ENCODE assay signal across 11 cellular contexts in the genomic region with DNA sequence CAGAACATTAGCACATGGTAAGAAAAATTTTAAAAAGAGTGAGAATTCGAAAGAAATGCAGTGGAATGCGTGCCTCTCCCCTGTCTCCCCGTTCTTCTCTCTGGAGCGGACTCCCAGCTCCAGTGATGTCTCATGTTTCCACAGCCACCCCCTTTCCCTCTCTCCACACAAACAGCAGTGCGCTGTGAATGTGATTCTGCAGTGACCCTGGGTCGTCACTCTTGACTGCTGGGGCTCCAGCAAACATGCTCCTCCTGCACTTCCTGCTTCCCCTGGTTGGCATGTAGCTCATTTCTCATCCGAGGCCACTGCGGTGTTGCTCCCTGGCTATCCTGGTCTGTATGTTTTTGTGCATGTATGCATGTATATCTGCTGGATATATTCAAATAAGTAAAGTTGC. TPM values are rescaled to one million over a fixed set of nuclear protein-coding genes. Genes with fewer than 3 reads are reported as not detected.
DNase-seq lines count a peak whose midpoint lies in the region; ATAC-seq, FAIRE-seq and TF ChIP-seq lines count a peak whose summit lies in the region.
"Had no signal": no experiment of that assay in that cellular context is flagged by ENCODE, and none has a peak within 500 bp of the region (broad histone marks: within the 10 kb centered on the region; RNA-seq: fewer than 3 reads in every experiment).

No MANE protein-coding gene starts in this region.

- TF ChIP-seq CTCF in astrocyte (IDR thresholded peaks at IDR 0.05; ENCODE audit: insufficient read depth, low read depth, low read length) = no peak
- no peak for TF ChIP-seq CTCF in liver (IDR thresholded peaks at IDR 0.05; ENCODE audit: low read depth, low read length, missing input control)
- TF ChIP-seq CTCF in type B pancreatic cell (conservative IDR thresholded peaks at IDR 0.05) = no peak

- H3K79me2 ChIP-seq in astrocyte (ENCODE audit: insufficient read depth, low read length) = peaks cover 95% of the 10 kb centered on the region

- intact Hi-C loops in activated T-helper 1 cell treated with anti-CD3 and anti-CD28 coated beads, Interleukin-12 subunit alpha, Interleukin-12 subunit beta, Interleukin-2, Interleukin-4 antibody, amounts not matched to agents 30 ng/mL and 10 ng/mL and 1 ng/mL, durations not matched to agents 14 hours and 24 hours and 36 hours (cut with micrococcal nuclease) = no loop called here

- H3K27ac ChIP-seq in astrocyte (ENCODE audit: low read depth, low read length) = no peak overlapping the region
- H3K27ac ChIP-seq in liver (ENCODE audit: low read depth in 1 of 2, low read length in 2 of 2) = no peak overlapping the region
- H3K27ac ChIP-seq: C4-2B, suprapubic skin had no signal

- H3K36me3 ChIP-seq in astrocyte (ENCODE audit: insufficient read depth, low read length) = no peaks in the 10 kb centered on the region
- no peaks in the 10 kb centered on the region for H3K36me3 ChIP-seq in liver (ENCODE audit: control insufficient read depth in 4 of 4, insufficient read depth in 3 of 4, low read depth in 1 of 4, low read length in 3 of 4)
- H3K36me3 ChIP-seq: suprapubic skin had no signal

- H3K36me3 Mint-ChIP-seq in activated naive CD8-positive, alpha-beta T cell treated with anti-CD3 and anti-CD28 coated beads, Interleukin-2, amount 10 ng/mL, durations not matched to agents 7 days and 5 days = peaks cover 7% of the 10 kb centered on the region
- H3K36me3 Mint-ChIP-seq in activated naive CD8-positive, alpha-beta T cell treated with anti-CD3 and anti-CD28 coated beads, Interleukin-2, amount 50 U/mL, for 24 hours (ENCODE audit: low read depth) = peaks cover 7% of the 10 kb centered on the region
- H3K36me3 Mint-ChIP-seq in astrocyte (ENCODE audit: low read depth, unreplicated experiment) = peaks cover 16% of the 10 kb centered on the region
- H3K36me3 Mint-ChIP-seq in type B pancreatic cell = peaks cover 4% of the 10 kb centered on the region
- H3K36me3 Mint-ChIP-seq in activated T-helper 1 cell treated with anti-CD3 and anti-CD28 coated beads, Interleukin-12 subunit alpha, Interleukin-12 subunit beta, Interleukin-2, Interleukin-4 antibody, amounts not matched to agents 30 ng/mL and 10 ng/mL and 1 ng/mL, durations not matched to agents 14 hours and 24 hours and 36 hours (ENCODE audit: low read depth) = peaks cover 7% of the 10 kb centered on the region

- H3K4me1 ChIP-seq in astrocyte (ENCODE audit: insufficient read depth, low read length) (peaks cover 11% of the 10 kb centered on the region), liver (ENCODE audit: control insufficient read depth in 4 of 4, insufficient read depth in 4 of 4, low read length in 3 of 4) (peaks cover 0 to 3% (median 0%) of the 10 kb centered on the region in 4 donors)

- POLR2A ChIA-PET in activated naive CD8-positive, alpha-beta T cell treated with anti-CD3 and anti-CD28 coated beads, Interleukin-2, amount 10 ng/mL, durations not matched to agents 7 days and 5 days (lab: Charles Lee) = no interaction called here

- 61% methylated on average over 8 of the region's 8 CpGs for WGBS in liver

- DNase-seq in activated naive CD8-positive, alpha-beta T cell treated with anti-CD3 and anti-CD28 coated beads, Interleukin-2, amount 10 ng/mL, durations not matched to agents 7 days and 5 days = peak; percentile 27
- DNase-seq in activated naive CD8-positive, alpha-beta T cell treated with anti-CD3 and anti-CD28 coated beads, Interleukin-2, amount 50 U/mL, for 24 hours = no peak
- DNase-seq in astrocyte (ENCODE audit: low read depth) = peak; percentile 16
- DNase-seq in type B pancreatic cell (ENCODE audit: extremely low spot score, unreplicated experiment) = no peak
- DNase-seq in activated T-helper 1 cell treated with anti-CD3 and anti-CD28 coated beads, Interleukin-12 subunit alpha, Interleukin-12 subunit beta, Interleukin-2, Interleukin-4 antibody, amounts not matched to agents 30 ng/mL and 10 ng/mL and 1 ng/mL, durations not matched to agents 14 hours and 24 hours and 36 hours (ENCODE audit: low spot score) = no peak
- no peak for DNase-seq in NCI-H187 (lab: John Stamatoyannopoulos, UW)
- DNase-seq: stimulated activated CD4-positive, alpha-beta T cell treated with anti-CD3 and anti-CD28 coated beads, Interleukin-2, amount 100 ng/mL, for 24 hours had no signal

- H3K4me3 Mint-ChIP-seq in activated naive CD8-positive, alpha-beta T cell treated with anti-CD3 and anti-CD28 coated beads, Interleukin-2, amount 10 ng/mL, durations not matched to agents 7 days and 5 days = no peak overlapping the region
- H3K4me3 Mint-ChIP-seq in activated naive CD8-positive, alpha-beta T cell treated with anti-CD3 and anti-CD28 coated beads, Interleukin-2, amount 50 U/mL, for 24 hours = no peak overlapping the region
- H3K4me3 Mint-ChIP-seq in astrocyte (ENCODE audit: unreplicated experiment) (peak overlapping the region; percentile 43), type B pancreatic cell (peak overlapping the region; percentile 37)
- H3K4me3 Mint-ChIP-seq in activated T-helper 1 cell treated with anti-CD3 and anti-CD28 coated beads, Interleukin-12 subunit alpha, Interleukin-12 subunit beta, Interleukin-2, Interleukin-4 antibody, amounts not matched to agents 30 ng/mL and 10 ng/mL and 1 ng/mL, durations not matched to agents 14 hours and 24 hours and 36 hours = no peak overlapping the region

- H3K4me1 Mint-ChIP-seq in activated naive CD8-positive, alpha-beta T cell treated with anti-CD3 and anti-CD28 coated beads, Interleukin-2, amount 10 ng/mL, durations not matched to agents 7 days and 5 days = peaks cover 15% of the 10 kb centered on the region
- peaks cover 21% of the 10 kb centered on the region for H3K4me1 Mint-ChIP-seq in activated naive CD8-positive, alpha-beta T cell treated with anti-CD3 and anti-CD28 coated beads, Interleukin-2, amount 50 U/mL, for 24 hours
- H3K4me1 Mint-ChIP-seq in astrocyte (ENCODE audit: low read depth, unreplicated experiment) (peaks cover 24% of the 10 kb centered on the region), type B pancreatic cell (ENCODE audit: unreplicated experiment) (peaks cover 46% of the 10 kb centered on the region)
- H3K4me1 Mint-ChIP-seq in activated T-helper 1 cell treated with anti-CD3 and anti-CD28 coated beads, Interleukin-12 subunit alpha, Interleukin-12 subunit beta, Interleukin-2, Interleukin-4 antibody, amounts not matched to agents 30 ng/mL and 10 ng/mL and 1 ng/mL, durations not matched to agents 14 hours and 24 hours and 36 hours (ENCODE audit: low read depth) = peaks cover 26% of the 10 kb centered on the region

- peaks cover 2% of the 10 kb centered on the region for H3K9me3 ChIP-seq in astrocyte (ENCODE audit: insufficient read depth, low read depth, low read length)
- no peaks in the 10 kb centered on the region for H3K9me3 ChIP-seq in liver (ENCODE audit: control insufficient read depth in 4 of 4, low read length in 3 of 4)
- H3K9me3 ChIP-seq: suprapubic skin had no signal

- no peak overlapping the region for H3K4me3 ChIP-seq in astrocyte (ENCODE audit: insufficient read depth, low read depth, low read length)
- H3K4me3 ChIP-seq in liver (ENCODE audit: low read depth in 1 of 3, low read length in 3 of 3) = no peak overlapping the region
- H3K4me3 ChIP-seq: suprapubic skin had no signal

- no peak for ATAC-seq in activated naive CD8-positive, alpha-beta T cell treated with anti-CD3 and anti-CD28 coated beads, Interleukin-2, amount 10 ng/mL, durations not matched to agents 7 days and 5 days (ENCODE audit: low read depth)
- no peak for ATAC-seq in activated naive CD8-positive, alpha-beta T cell treated with anti-CD3 and anti-CD28 coated beads, Interleukin-2, amount 50 U/mL, for 24 hours
- ATAC-seq in GM18858 (IDR thresholded peaks at IDR 0.05; ENCODE audit: unreplicated experiment) = no peak

- FAIRE-seq in astrocyte (lab: Jason Lieb, UNC) = no peak

- no peak for TF ChIP-seq RAD21 in liver (IDR thresholded peaks at IDR 0.05)

- no peak overlapping the region for H2AFZ ChIP-seq in astrocyte (ENCODE audit: low read depth, low read length)

- H4K20me1 ChIP-seq in astrocyte (ENCODE audit: insufficient read depth, low read length) = peaks cover 99% of the 10 kb centered on the region

- H3K4me2 ChIP-seq in astrocyte (ENCODE audit: low read length) = no peak overlapping the region

- H3K9ac ChIP-seq in astrocyte (ENCODE audit: low read length) (no peak overlapping the region), liver (ENCODE audit: low read depth in 1 of 2, low read length in 2 of 2) (no peak overlapping the region)

- no peaks in the 10 kb centered on the region for H3K27me3 Mint-ChIP-seq in activated naive CD8-positive, alpha-beta T cell treated with anti-CD3 and anti-CD28 coated beads, Interleukin-2, amount 10 ng/mL, durations not matched to agents 7 days and 5 days
- no peaks in the 10 kb centered on the region for H3K27me3 Mint-ChIP-seq in activated naive CD8-positive, alpha-beta T cell treated with anti-CD3 and anti-CD28 coated beads, Interleukin-2, amount 50 U/mL, for 24 hours
- H3K27me3 Mint-ChIP-seq in astrocyte (ENCODE audit: low read depth, unreplicated experiment) (no peaks in the 10 kb centered on the region), type B pancreatic cell (no peaks in the 10 kb centered on the region)
- H3K27me3 Mint-ChIP-seq in activated T-helper 1 cell treated with anti-CD3 and anti-CD28 coated beads, Interleukin-12 subunit alpha, Interleukin-12 subunit beta, Interleukin-2, Interleukin-4 antibody, amounts not matched to agents 30 ng/mL and 10 ng/mL and 1 ng/mL, durations not matched to agents 14 hours and 24 hours and 36 hours (ENCODE audit: insufficient read depth) = no peaks in the 10 kb centered on the region

- no peak overlapping the region for H3K27ac Mint-ChIP-seq in activated naive CD8-positive, alpha-beta T cell treated with anti-CD3 and anti-CD28 coated beads, Interleukin-2, amount 10 ng/mL, durations not matched to agents 7 days and 5 days
- no peak overlapping the region for H3K27ac Mint-ChIP-seq in activated naive CD8-positive, alpha-beta T cell treated with anti-CD3 and anti-CD28 coated beads, Interleukin-2, amount 50 U/mL, for 24 hours
- H3K27ac Mint-ChIP-seq in astrocyte (ENCODE audit: unreplicated experiment) (no peak overlapping the region), type B pancreatic cell (peak overlapping the region; percentile 28)
- H3K27ac Mint-ChIP-seq in activated T-helper 1 cell treated with anti-CD3 and anti-CD28 coated beads, Interleukin-12 subunit alpha, Interleukin-12 subunit beta, Interleukin-2, Interleukin-4 antibody, amounts not matched to agents 30 ng/mL and 10 ng/mL and 1 ng/mL, durations not matched to agents 14 hours and 24 hours and 36 hours = no peak overlapping the region

- peaks cover 3% of the 10 kb centered on the region for H3K9me3 Mint-ChIP-seq in activated naive CD8-positive, alpha-beta T cell treated with anti-CD3 and anti-CD28 coated beads, Interleukin-2, amount 10 ng/mL, durations not matched to agents 7 days and 5 days
- H3K9me3 Mint-ChIP-seq in activated naive CD8-positive, alpha-beta T cell treated with anti-CD3 and anti-CD28 coated beads, Interleukin-2, amount 50 U/mL, for 24 hours = peaks cover 1% of the 10 kb centered on the region
- H3K9me3 Mint-ChIP-seq in astrocyte (ENCODE audit: unreplicated experiment) = peaks cover 11% of the 10 kb centered on the region
- no peaks in the 10 kb centered on the region for H3K9me3 Mint-ChIP-seq in type B pancreatic cell
- H3K9me3 Mint-ChIP-seq in activated T-helper 1 cell treated with anti-CD3 and anti-CD28 coated beads, Interleukin-12 subunit alpha, Interleukin-12 subunit beta, Interleukin-2, Interleukin-4 antibody, amounts not matched to agents 30 ng/mL and 10 ng/mL and 1 ng/mL, durations not matched to agents 14 hours and 24 hours and 36 hours = peaks cover 8% of the 10 kb centered on the region

- H3K27me3 ChIP-seq in astrocyte (ENCODE audit: insufficient read depth, low read length) (no peaks in the 10 kb centered on the region), liver (ENCODE audit: control insufficient read depth in 4 of 4, insufficient read depth in 4 of 4, low read length in 3 of 4) (no peaks in the 10 kb centered on the region)
- H3K27me3 ChIP-seq: suprapubic skin had no signal

RNA-seq across cellular contexts. Expression of gene PHF2, which starts 13.3 kb away (rescaled TPM):
- 10 to 100 TPM; 27.9 to 29.5 TPM for total RNA-seq in activated naive CD8-positive, alpha-beta T cell treated with anti-CD3 and anti-CD28 coated beads, Interleukin-2, amount 10 ng/mL, durations not matched to agents 7 days and 5 days
- total RNA-seq in astrocyte (12.1 and 12.3 TPM in 2 replicates), liver (1 to 10 TPM; 8.1 to 8.6 TPM), type B pancreatic cell (ENCODE audit: low replicate concordance) (28.1 and 34.7 TPM in 2 replicates)
- 1 to 10 TPM; 2.3 to 5.2 TPM for polyA plus RNA-seq in liver
- 24.5 and 26.5 TPM in 2 replicates for total RNA-seq in activated T-helper 1 cell treated with anti-CD3 and anti-CD28 coated beads, Interleukin-12 subunit alpha, Interleukin-12 subunit beta, Interleukin-2, Interleukin-4 antibody, amounts not matched to agents 30 ng/mL and 10 ng/mL and 1 ng/mL, durations not matched to agents 14 hours and 24 hours and 36 hours

Comparison
In these comparisons a context has a peak if more than half of its experiments do, and no peak if none do; other contexts are left out.
1. DNase-seq: peak in activated naive CD8-positive, alpha-beta T cell treated with anti-CD3 and anti-CD28 coated beads, Interleukin-2, amount 10 ng/mL, durations not matched to agents 7 days and 5 days (single experiment) and astrocyte (single experiment); none in activated naive CD8-positive, alpha-beta T cell treated with anti-CD3 and anti-CD28 coated beads, Interleukin-2, amount 50 U/mL, for 24 hours (single experiment), type B pancreatic cell (single experiment), activated T-helper 1 cell treated with anti-CD3 and anti-CD28 coated beads, Interleukin-12 subunit alpha, Interleukin-12 subunit beta, Interleukin-2, Interleukin-4 antibody, amounts not matched to agents 30 ng/mL and 10 ng/mL and 1 ng/mL, durations not matched to agents 14 hours and 24 hours and 36 hours (single experiment) and NCI-H187 (0 of 2).
2. H3K4me3 Mint-ChIP-seq: peak in astrocyte (single experiment) and type B pancreatic cell (single experiment); none in activated naive CD8-positive, alpha-beta T cell treated with anti-CD3 and anti-CD28 coated beads, Interleukin-2, amount 10 ng/mL, durations not matched to agents 7 days and 5 days (single experiment), activated naive CD8-positive, alpha-beta T cell treated with anti-CD3 and anti-CD28 coated beads, Interleukin-2, amount 50 U/mL, for 24 hours (single experiment) and activated T-helper 1 cell treated with anti-CD3 and anti-CD28 coated beads, Interleukin-12 subunit alpha, Interleukin-12 subunit beta, Interleukin-2, Interleukin-4 antibody, amounts not matched to agents 30 ng/mL and 10 ng/mL and 1 ng/mL, durations not matched to agents 14 hours and 24 hours and 36 hours (single experiment).